ENCODE assay signal across 25 cellular contexts in genomic region chr7:157774495-157774894, GRCh38.
DNase-seq lines count a peak whose midpoint lies in the region; ATAC-seq, FAIRE-seq and TF ChIP-seq lines count a peak whose summit lies in the region.
"Had no signal": no experiment of that assay in that cellular context is flagged by ENCODE, and none has a peak within 500 bp of the region (broad histone marks: within the 10 kb centered on the region; RNA-seq: fewer than 3 reads in every experiment).

No MANE protein-coding gene starts in this region.

- 83 to 93% (median 86%) methylated on average over 11 of the region's 11 CpGs for WGBS in spleen, 5 donors

- H3K27me3 ChIP-seq in left ventricle myocardium inferior (ENCODE audit: low read depth) (peaks cover 61% of the 10 kb centered on the region), spleen (replicated peaks in 1 of 7) (peaks cover 0 to 31% (median 0%) of the 10 kb centered on the region in 7 donors)

- no peak for ATAC-seq in Right ventricle myocardium superior (ENCODE audit: poor library complexity)
- ATAC-seq: GM12878 had no signal

- TF ChIP-seq CTCF in left ventricle myocardium inferior (IDR thresholded peaks at IDR 0.05; ENCODE audit: borderline replicate concordance) (no peak), kidney (IDR thresholded peaks at IDR 0.05; ENCODE audit: borderline replicate concordance, extremely low read depth, insufficient read depth) (no peak), spleen (IDR thresholded peaks at IDR 0.05 in 8 of 11, conservative IDR thresholded peaks at IDR 0.05 in 3 of 11) (no peak)

- no peak for FAIRE-seq in kidney (lab: Jason Lieb, UNC)
- FAIRE-seq: A549, GM12878, GM12892, GM18507 had no signal

- TF ChIP-seq POLR2A in spleen (IDR thresholded peaks at IDR 0.05) = no peak

- DNase-seq in Right ventricle myocardium superior = peak; percentile 20
- DNase-seq in left ventricle myocardium inferior = no peak
- peak; percentile 27 for DNase-seq in Daoy (ENCODE audit: low read depth)
- DNase-seq in kidney = peak; percentile 22
- DNase-seq in spleen = peak; percentile 63
- no peak for DNase-seq in stimulated activated CD8-positive, alpha-beta memory T cell treated with anti-CD3 and anti-CD28 coated beads, Interleukin-4, amount 100 ng/mL, for 48 hours
- DNase-seq in DMS79 treated with DMSO at 0.1 percent for 48 hours (lab: John Stamatoyannopoulos, UW) = no peak
- no peak for DNase-seq in CD1c-positive myeloid dendritic cell (ENCODE audit: extremely low spot score)
- DNase-seq: AML-193; CD4-positive, alpha-beta memory T cell; CD4-positive, CD25-positive, alpha-beta regulatory T cell; COR-L47; DMS 273 treated with DMSO at 0.1 percent for 48 hours; DMS153; DMS53; DMS79; EL; GDM1 had no signal

- no peak overlapping the region for H3K4me3 ChIP-seq in left ventricle myocardium inferior
- no peak overlapping the region for H3K4me3 ChIP-seq in kidney (ENCODE audit: low read length in 2 of 2)
- no peak overlapping the region for H3K4me3 ChIP-seq in spleen
- H3K4me3 ChIP-seq: A549; BLaER1 treated with 17β-estradiol and CSF1 and Interleukin-3, amounts not matched to agents 10 nM and 100 nM; GM12878 had no signal

- H3K4me1 ChIP-seq in left ventricle myocardium inferior (no peaks in the 10 kb centered on the region), kidney (ENCODE audit: control insufficient read depth in 1 of 2, insufficient read depth in 1 of 2, low read depth in 1 of 2, low read length in 2 of 2) (no peaks in the 10 kb centered on the region), spleen (peaks cover 0 to 4% (median 0%) of the 10 kb centered on the region in 6 donors)
- H3K4me1 ChIP-seq: A549 had no signal

- H3K36me3 ChIP-seq in left ventricle myocardium inferior = no peaks in the 10 kb centered on the region
- no peaks in the 10 kb centered on the region for H3K36me3 ChIP-seq in kidney (ENCODE audit: control insufficient read depth in 1 of 2, insufficient read depth in 2 of 2, low read length in 2 of 2)
- no peaks in the 10 kb centered on the region for H3K36me3 ChIP-seq in spleen
- H3K36me3 ChIP-seq: BLaER1 treated with 17β-estradiol and CSF1 and Interleukin-3, amounts not matched to agents 10 nM and 100 nM had no signal

- no peak overlapping the region for H3K27ac ChIP-seq in left ventricle myocardium inferior (replicated peaks)
- no peak overlapping the region for H3K27ac ChIP-seq in kidney (ENCODE audit: low read depth in 2 of 2, low read length in 2 of 2)
- no peak overlapping the region for H3K27ac ChIP-seq in spleen
- H3K27ac ChIP-seq: 22Rv1; A549; BLaER1 treated with 17β-estradiol and CSF1 and Interleukin-3, amounts not matched to agents 10 nM and 100 nM; C4-2B had no signal

- H3K9ac ChIP-seq in kidney (ENCODE audit: low read length in 2 of 2) = no peak overlapping the region
- H3K9ac ChIP-seq: BLaER1 treated with 17β-estradiol and CSF1 and Interleukin-3, amounts not matched to agents 10 nM and 100 nM had no signal

- H3K9me3 ChIP-seq in left ventricle myocardium inferior (replicated peaks) = peaks cover 9% of the 10 kb centered on the region
- peaks cover 0 to 2% of the 10 kb centered on the region in 2 donors for H3K9me3 ChIP-seq in kidney (ENCODE audit: control insufficient read depth in 1 of 2, low read length in 2 of 2)
- peaks cover 0 to 18% (median 8%) of the 10 kb centered on the region in 8 donors for H3K9me3 ChIP-seq in spleen

- intact Hi-C loops in Right ventricle myocardium superior (cut with DNase I) = no loop called here
- intact Hi-C loops in left ventricle myocardium inferior (cut with micrococcal nuclease) = no loop called here
- intact Hi-C loops in kidney (cut with DNase I) = no loop called here
- intact Hi-C loops in spleen (cut with DNase I; ENCODE audit: low total_unique reads) = no loop called here

Comparison
In these comparisons a context has a peak if more than half of its experiments do, and no peak if none do; other contexts are left out.
1. DNase-seq: peak in Right ventricle myocardium superior (single experiment), Daoy (single experiment), kidney (single experiment) and spleen (single experiment); none in left ventricle myocardium inferior (single experiment), stimulated activated CD8-positive, alpha-beta memory T cell treated with anti-CD3 and anti-CD28 coated beads, Interleukin-4, amount 100 ng/mL, for 48 hours (single experiment), DMS79 treated with DMSO at 0.1 percent for 48 hours (single experiment) and CD1c-positive myeloid dendritic cell (single experiment).